ENCODE assay signal across 8 cellular contexts in genomic region chr3:34683851-34684250, GRCh38.
A peak's percentile ranks its signal among the peaks of the same experiment; 100 is the strongest.
DNase-seq lines count a peak whose midpoint lies in the region; ATAC-seq and TF ChIP-seq lines count a peak whose summit lies in the region.

No MANE protein-coding gene starts in this region.

- no peaks in the 10 kb centered on the region for H3K4me1 ChIP-seq in foreskin keratinocyte

- H3K4me3 Mint-ChIP-seq in activated CD4-positive, alpha-beta T cell treated with anti-CD3 and anti-CD28 coated beads, Interleukin-2, amount 10 ng/mL, durations not matched to agents 7 days and 5 days, result no peak overlapping the region

- H3K27me3 Mint-ChIP-seq in activated CD4-positive, alpha-beta T cell treated with anti-CD3 and anti-CD28 coated beads, Interleukin-2, amount 10 ng/mL, durations not matched to agents 7 days and 5 days, result no peaks in the 10 kb centered on the region

- H3K36me3 Mint-ChIP-seq in activated CD4-positive, alpha-beta T cell treated with anti-CD3 and anti-CD28 coated beads, Interleukin-2, amount 10 ng/mL, durations not matched to agents 7 days and 5 days (ENCODE audit: low read depth), result no peaks in the 10 kb centered on the region

- ATAC-seq in foreskin keratinocyte, result peak; percentile 31
- ATAC-seq in HG03097 (IDR thresholded peaks at IDR 0.05; ENCODE audit: low FRiP score, unreplicated experiment), result no peak
- no peak for ATAC-seq in GM18873 (IDR thresholded peaks at IDR 0.05; ENCODE audit: low FRiP score, unreplicated experiment)

- TF ChIP-seq CTCF in GM12874 (IDR thresholded peaks at IDR 0.05; ENCODE audit: insufficient read depth, low read depth, low read length), result peak; percentile 60
- TF ChIP-seq CTCF in foreskin keratinocyte (conservative IDR thresholded peaks at IDR 0.05), result peak; percentile 53

- CTCF ChIA-PET in activated CD4-positive, alpha-beta T cell treated with anti-CD3 and anti-CD28 coated beads, Interleukin-2, amount 10 ng/mL, durations not matched to agents 7 days and 5 days (lab: Charles Lee), result no interaction called here

- POLR2A ChIA-PET in activated CD4-positive, alpha-beta T cell treated with anti-CD3 and anti-CD28 coated beads, Interleukin-2, amount 10 ng/mL, durations not matched to agents 7 days and 5 days (lab: Charles Lee), result no interaction called here

- H3K27ac ChIP-seq in foreskin keratinocyte, result no peak overlapping the region

- no peaks in the 10 kb centered on the region for H3K4me1 Mint-ChIP-seq in activated CD4-positive, alpha-beta T cell treated with anti-CD3 and anti-CD28 coated beads, Interleukin-2, amount 10 ng/mL, durations not matched to agents 7 days and 5 days

- DNase-seq in 8988T (peak; percentile 7), NAMALWA (ENCODE audit: low spot score) (peak; percentile 64), foreskin keratinocyte (no peak), occipital lobe (lab: John Stamatoyannopoulos, UW) (peak; percentile 17)
- DNase-seq in activated CD4-positive, alpha-beta T cell treated with anti-CD3 and anti-CD28 coated beads, Interleukin-2, amount 10 ng/mL, durations not matched to agents 7 days and 5 days, result peak; percentile 40

- H3K27ac Mint-ChIP-seq in activated CD4-positive, alpha-beta T cell treated with anti-CD3 and anti-CD28 coated beads, Interleukin-2, amount 10 ng/mL, durations not matched to agents 7 days and 5 days, result no peak overlapping the region

- no peaks in the 10 kb centered on the region for H3K27me3 ChIP-seq in foreskin keratinocyte

- no peaks in the 10 kb centered on the region for H3K9me3 Mint-ChIP-seq in activated CD4-positive, alpha-beta T cell treated with anti-CD3 and anti-CD28 coated beads, Interleukin-2, amount 10 ng/mL, durations not matched to agents 7 days and 5 days

Comparison
In these comparisons a context has a peak if more than half of its experiments do, and no peak if none do; other contexts are left out.
1. DNase-seq: peak in 8988T (single experiment), NAMALWA (single experiment), activated CD4-positive, alpha-beta T cell treated with anti-CD3 and anti-CD28 coated beads, Interleukin-2, amount 10 ng/mL, durations not matched to agents 7 days and 5 days (single experiment) and occipital lobe (single experiment); none in foreskin keratinocyte (0 of 2).